ENCODE assay signal across 8 cellular contexts in genomic region chr11:12224537-12224893, GRCh38.
DNase-seq lines count a peak whose midpoint lies in the region; ATAC-seq and TF ChIP-seq lines count a peak whose summit lies in the region.

No MANE protein-coding gene starts in this region.

- DNase-seq in GM13976 (ENCODE audit: low spot score) (peak; percentile 59), NOMO-1 treated with dmso at 0.1 percent for 144 hours (lab: John Stamatoyannopoulos, UW; ENCODE audit: unreplicated experiment) (peak; percentile 82), fibroblast of peridontal ligament (ENCODE audit: extremely low read depth) (peak; percentile 87), spleen (peak; percentile 96), NCI-H1105 treated with DMSO at 0.1 percent for 48 hours (lab: John Stamatoyannopoulos, UW) (no peak), endothelial cell (ENCODE audit: low spot score) (no peak)
- peak; percentile 95 to 96 for DNase-seq in activated T-cell treated with anti-CD3 and anti-CD28 coated beads, Interleukin-2, amount 50 U/mL, for 72 hours

- peak; percentile 96 for ATAC-seq in HG02798 (IDR thresholded peaks at IDR 0.05; ENCODE audit: poor library complexity, unreplicated experiment)
- peak; percentile 98 to 99 for ATAC-seq in activated T-cell treated with anti-CD3 and anti-CD28 coated beads, Interleukin-2, amount 50 U/mL, for 72 hours (replicated peaks in 1 of 2)

- WGBS in spleen, 5 donors: 10 to 32% (median 15%) methylated on average over 8 to 12 of the region's 12 CpGs

- no peaks in the 10 kb centered on the region for H3K27me3 Mint-ChIP-seq in activated T-cell treated with anti-CD3 and anti-CD28 coated beads, Interleukin-2, amount 50 U/mL, for 72 hours (ENCODE audit: low read depth)
- H3K27me3 Mint-ChIP-seq in endothelial cell (ENCODE audit: unreplicated experiment): peaks cover 5% of the 10 kb centered on the region

- no peak for TF ChIP-seq CTCF in GM13976 (IDR thresholded peaks at IDR 0.05; ENCODE audit: borderline replicate concordance, control extremely low read depth, extremely low read depth, insufficient read depth, missing control alignments)
- TF ChIP-seq CTCF in spleen (IDR thresholded peaks at IDR 0.05 in 8 of 11, conservative IDR thresholded peaks at IDR 0.05 in 3 of 11): peak in 1 of 11 experiments; percentile 10
- no peak for TF ChIP-seq CTCF in endothelial cell (IDR thresholded peaks at IDR 0.05; ENCODE audit: unreplicated experiment)

- H3K9me3 ChIP-seq in spleen: no peaks in the 10 kb centered on the region

- peak overlapping the region; percentile 95 for H3K27ac Mint-ChIP-seq in activated T-cell treated with anti-CD3 and anti-CD28 coated beads, Interleukin-2, amount 50 U/mL, for 72 hours
- no peak overlapping the region for H3K27ac Mint-ChIP-seq in endothelial cell (ENCODE audit: unreplicated experiment)

- H3K4me1 ChIP-seq in spleen: peaks cover 15 to 62% (median 45%) of the 10 kb centered on the region in 6 donors

- peak overlapping the region; percentile 36 to 85 (median 73) for H3K27ac ChIP-seq in spleen

- H3K4me3 Mint-ChIP-seq in activated T-cell treated with anti-CD3 and anti-CD28 coated beads, Interleukin-2, amount 50 U/mL, for 72 hours: peak overlapping the region; percentile 80 to 86
- H3K4me3 Mint-ChIP-seq in endothelial cell (ENCODE audit: unreplicated experiment): no peak overlapping the region

- peaks cover 0 to 58% (median 2%) of the 10 kb centered on the region in 6 donors for H3K36me3 ChIP-seq in spleen

- no peaks in the 10 kb centered on the region for H3K9me3 Mint-ChIP-seq in activated T-cell treated with anti-CD3 and anti-CD28 coated beads, Interleukin-2, amount 50 U/mL, for 72 hours
- H3K9me3 Mint-ChIP-seq in endothelial cell (ENCODE audit: unreplicated experiment): no peaks in the 10 kb centered on the region

- H3K36me3 Mint-ChIP-seq in activated T-cell treated with anti-CD3 and anti-CD28 coated beads, Interleukin-2, amount 50 U/mL, for 72 hours (ENCODE audit: insufficient read depth in 2 of 2): peaks cover 31 to 61% of the 10 kb centered on the region in 2 donors
- no peaks in the 10 kb centered on the region for H3K36me3 Mint-ChIP-seq in endothelial cell (ENCODE audit: low read depth, unreplicated experiment)

- in situ Hi-C loops in GM13976 (cut with MboI; ENCODE audit: low sequenced_read_pairs, unreplicated experiment): no loop called here

- peak overlapping the region in 2 of 8 donors; percentile 8 to 39 for H3K4me3 ChIP-seq in spleen

- intact Hi-C loops in spleen (cut with DNase I; ENCODE audit: low total_unique reads): no loop called here

- H3K27me3 ChIP-seq in spleen (replicated peaks in 1 of 7): no peaks in the 10 kb centered on the region

- TF ChIP-seq POLR2A in spleen (IDR thresholded peaks at IDR 0.05): no peak

- peaks cover 54% of the 10 kb centered on the region for H3K4me1 Mint-ChIP-seq in activated T-cell treated with anti-CD3 and anti-CD28 coated beads, Interleukin-2, amount 50 U/mL, for 72 hours (ENCODE audit: low read depth)
- H3K4me1 Mint-ChIP-seq in endothelial cell (ENCODE audit: unreplicated experiment): peaks cover 9% of the 10 kb centered on the region

Comparison
In these comparisons a context has a peak if more than half of its experiments do, and no peak if none do; other contexts are left out.
1. DNase-seq: peak in GM13976 (single experiment), NOMO-1 treated with dmso at 0.1 percent for 144 hours (single experiment), activated T-cell treated with anti-CD3 and anti-CD28 coated beads, Interleukin-2, amount 50 U/mL, for 72 hours (2 of 2), fibroblast of peridontal ligament (single experiment) and spleen (single experiment); none in NCI-H1105 treated with DMSO at 0.1 percent for 48 hours (single experiment) and endothelial cell (single experiment).